ENCODE assay signal across 16 cellular contexts in genomic region chr11:111823629-111824028, GRCh38. TPM values are rescaled to one million over a fixed set of nuclear protein-coding genes. Genes with fewer than 3 reads are reported as not detected.
DNase-seq lines count a peak whose midpoint lies in the region; ATAC-seq and TF ChIP-seq lines count a peak whose summit lies in the region.
"Had no signal": no experiment of that assay in that cellular context is flagged by ENCODE, and none has a peak within 500 bp of the region (broad histone marks: within the 10 kb centered on the region; RNA-seq: fewer than 3 reads in every experiment).

No MANE protein-coding gene starts in this region.

- no peak overlapping the region for H2AK5ac ChIP-seq in H9 (ENCODE audit: insufficient read length, low read length)

- peaks cover 26 to 32% of the 10 kb centered on the region in 2 experiments for H3K4me1 Mint-ChIP-seq in H9
- H3K4me1 Mint-ChIP-seq in T-helper 17 cell = peaks cover 11% of the 10 kb centered on the region

- no peak overlapping the region for H2BK5ac ChIP-seq in H9 (ENCODE audit: insufficient read length, low read length)

- H3K23ac ChIP-seq in H9 (ENCODE audit: insufficient read length, low read depth, low read length) = no peak overlapping the region

- H3K79me1 ChIP-seq in H9 (ENCODE audit: insufficient read depth, low read depth, low read length, poor library complexity, severe bottlenecking) = no peaks in the 10 kb centered on the region

- peaks cover 4% of the 10 kb centered on the region for H3K4me1 ChIP-seq in H9 (ENCODE audit: insufficient read depth, low read length)
- peaks cover 26% of the 10 kb centered on the region; the same call in 1 of the 2 replicates for H3K4me1 ChIP-seq in iPS-20b (ENCODE audit: insufficient read depth, low read length)
- H3K4me1 ChIP-seq in gastrocnemius medialis = peaks cover 45 to 61% of the 10 kb centered on the region in 2 donors
- H3K4me1 ChIP-seq: BE2C had no signal

- H4K5ac ChIP-seq in H9 (ENCODE audit: insufficient read length, low read depth, low read length) = no peak overlapping the region

- no peak overlapping the region for H2AFZ ChIP-seq in H9 (ENCODE audit: low read length)

- H2BK12ac ChIP-seq in H9 (ENCODE audit: insufficient read length, low read depth, low read length) = no peak overlapping the region

- no peaks in the 10 kb centered on the region for H3K9me3 Mint-ChIP-seq in H9
- H3K9me3 Mint-ChIP-seq: CD14-positive monocyte; CD8-positive, alpha-beta T cell had no signal

- no peak for TF ChIP-seq POLR2A in gastrocnemius medialis (IDR thresholded peaks at IDR 0.05)

- no peak for ATAC-seq in T-helper 17 cell
- no peak for ATAC-seq in gastrocnemius medialis
- ATAC-seq: CD8-positive, alpha-beta T cell had no signal

- intact Hi-C loops in gastrocnemius medialis (cut with DNase I; ENCODE audit: low total_unique reads) = no loop called here

- H3K9ac ChIP-seq in H9 (ENCODE audit: extremely low read depth, insufficient read length, low read length) (no peak overlapping the region), iPS-20b (ENCODE audit: low read depth, low read length) (no peak overlapping the region)

- H3K4me3 ChIP-seq in iPS-20b (ENCODE audit: low read length) (peak overlapping the region; percentile 4; the same call in 1 of the 2 replicates), gastrocnemius medialis (no peak overlapping the region)
- H3K4me3 ChIP-seq: HAP-1 had no signal

- no peak for DNase-seq in H9
- no peak for DNase-seq in T-helper 17 cell
- no peak for DNase-seq in gastrocnemius medialis
- DNase-seq in amygdala (lab: John Stamatoyannopoulos, UW) = no peak
- DNase-seq in germinal center (ENCODE audit: low spot score) = no peak
- DNase-seq in DMS 273 (lab: John Stamatoyannopoulos, UW; ENCODE audit: unreplicated experiment) = no peak
- DNase-seq: BE2C; CD8-positive, alpha-beta T cell; COR-L47; DND-41; GDM1; IMR-90; KBM-7 had no signal

- H3K36me3 Mint-ChIP-seq in H9 (ENCODE audit: insufficient read depth in 1 of 3, low read depth in 3 of 3) (no peaks in the 10 kb centered on the region; a peak in 2 of 7 replicates), T-helper 17 cell (ENCODE audit: low read depth) (peaks cover 12% of the 10 kb centered on the region)

- H3K9me3 ChIP-seq in H9 (ENCODE audit: control insufficient read depth, low read depth, low read length) = no peaks in the 10 kb centered on the region
- no peaks in the 10 kb centered on the region for H3K9me3 ChIP-seq in T-helper 17 cell (ENCODE audit: control insufficient read depth, low read length, poor library complexity, severe bottlenecking)
- no peaks in the 10 kb centered on the region for H3K9me3 ChIP-seq in iPS-20b (ENCODE audit: insufficient read depth, low read depth, low read length)
- H3K9me3 ChIP-seq in gastrocnemius medialis = no peaks in the 10 kb centered on the region
- H3K9me3 ChIP-seq: BE2C, HAP-1 had no signal

- H3K79me2 ChIP-seq in H9 (ENCODE audit: insufficient read depth, low read length) = no peaks in the 10 kb centered on the region

- H3K36me3 ChIP-seq in iPS-20b (ENCODE audit: insufficient read depth, low read depth, low read length) = no peaks in the 10 kb centered on the region
- no peaks in the 10 kb centered on the region for H3K36me3 ChIP-seq in gastrocnemius medialis
- H3K36me3 ChIP-seq: BE2C, HAP-1 had no signal

- H3K27me3 Mint-ChIP-seq in H9 (ENCODE audit: low read depth) (no peaks in the 10 kb centered on the region), T-helper 17 cell (no peaks in the 10 kb centered on the region)

- no peaks in the 10 kb centered on the region for H3K27me3 ChIP-seq in H9 (ENCODE audit: insufficient read depth, low read length)
- H3K27me3 ChIP-seq in iPS-20b (ENCODE audit: insufficient read depth, low read length) = no peaks in the 10 kb centered on the region
- H3K27me3 ChIP-seq in gastrocnemius medialis = no peaks in the 10 kb centered on the region
- H3K27me3 ChIP-seq: BE2C had no signal

- H3K4me3 Mint-ChIP-seq in H9 (no peak overlapping the region), T-helper 17 cell (no peak overlapping the region)
- H3K4me3 Mint-ChIP-seq: CD14-positive monocyte; CD8-positive, alpha-beta T cell had no signal

- no peak overlapping the region for H2BK20ac ChIP-seq in H9 (ENCODE audit: low read depth, low read length, poor library complexity, severe bottlenecking)

- no peak overlapping the region for H3K4ac ChIP-seq in H9 (ENCODE audit: low read depth, low read length)

- H3T11ph ChIP-seq in H9 (ENCODE audit: low read length) = no peak overlapping the region

- no peak overlapping the region for H3K56ac ChIP-seq in H9 (ENCODE audit: insufficient read length, low read depth, low read length)

- no peak overlapping the region for H2BK15ac ChIP-seq in H9 (ENCODE audit: low read depth, low read length)

- no peak overlapping the region; a peak in 1 of 7 replicates for H3K27ac Mint-ChIP-seq in H9
- peak overlapping the region; percentile 34 for H3K27ac Mint-ChIP-seq in T-helper 17 cell
- H3K27ac Mint-ChIP-seq: CD14-positive monocyte; CD8-positive, alpha-beta T cell had no signal

- no peak overlapping the region for H4K91ac ChIP-seq in H9 (ENCODE audit: insufficient read length, low read depth, low read length)

- no peak for TF ChIP-seq CTCF in H9 (conservative IDR thresholded peaks at IDR 0.05)
- TF ChIP-seq CTCF in gastrocnemius medialis (IDR thresholded peaks at IDR 0.05 in 4 of 5, conservative IDR thresholded peaks at IDR 0.05 in 1 of 5) = no peak

- no peak overlapping the region for H3K18ac ChIP-seq in H9 (ENCODE audit: insufficient read length, low read depth, low read length)

- H3K27ac ChIP-seq in H9 (ENCODE audit: insufficient read length, low read depth, low read length) (peak overlapping the region; percentile 83), iPS-20b (ENCODE audit: low read length) (no peak overlapping the region), gastrocnemius medialis (peak overlapping the region; percentile 1 to 29 (median 22))

- no peak overlapping the region for H3K14ac ChIP-seq in H9 (ENCODE audit: insufficient read depth, low read length)

- H3K4me2 ChIP-seq in H9 (ENCODE audit: insufficient read depth, insufficient read length, low read length) = peak overlapping the region; percentile 14

- H4K20me1 ChIP-seq in H9 (ENCODE audit: control insufficient read depth, insufficient read depth, insufficient read length) = no peaks in the 10 kb centered on the region

- no peak overlapping the region for H4K8ac ChIP-seq in H9 (replicated peaks; ENCODE audit: insufficient read length, low read depth, low read length)

- H2BK120ac ChIP-seq in H9 (ENCODE audit: low read depth, low read length, poor library complexity, severe bottlenecking) = no peak overlapping the region

- in situ Hi-C loops in gastrocnemius medialis (cut with MboI; ENCODE audit: low sequenced_read_pairs in 4 of 4) = no loop called here

- no peaks in the 10 kb centered on the region for H3K23me2 ChIP-seq in H9 (ENCODE audit: insufficient read length, low read depth, low read length, poor library complexity, severe bottlenecking)

RNA-seq across cellular contexts. Expression of gene ALG9, which starts 47.8 kb away (rescaled TPM):
- total RNA-seq in H9 (2021) (25.5 and 26.0 TPM in 2 replicates), T-helper 17 cell (10 to 100 TPM; 22.7 to 33.9 TPM), gastrocnemius medialis (10 to 100 TPM; 10.3 to 22.5 (median 14.9) TPM)

RNA-seq across cellular contexts. Expression of gene FDXACB1, which starts 55.3 kb away (rescaled TPM):
- 2.8 and 3.2 TPM in 2 replicates for total RNA-seq in H9 (2021)
- total RNA-seq in T-helper 17 cell = 1 to 10 TPM; 2.5 to 3.1 TPM
- total RNA-seq in gastrocnemius medialis = under 1 TPM; 0.11 to 0.91 (median 0.29) TPM

RNA-seq across cellular contexts. Expression of gene CFAP68, which starts 55.7 kb away (rescaled TPM):
- total RNA-seq in H9 (2021) = 21.6 and 23.4 TPM in 2 replicates
- 10 to 100 TPM; 19.0 to 23.8 TPM for total RNA-seq in T-helper 17 cell
- 10 to 100 TPM in 2 of 4 donors, 1 to 10 TPM in 2; 8.2 to 20.9 (median 9.8) TPM for total RNA-seq in gastrocnemius medialis

RNA-seq across cellular contexts. Expression of gene PPP2R1B, which starts 57.4 kb away (rescaled TPM):
- 95.5 and 105 TPM in 2 replicates for total RNA-seq in H9 (2021)
- 10 to 100 TPM; 26.4 to 32.0 TPM for total RNA-seq in T-helper 17 cell
- 10 to 100 TPM in 2 of 4 donors, 1 to 10 TPM in 2; 7.3 to 16.0 (median 9.4) TPM for total RNA-seq in gastrocnemius medialis
